ENCODE assay signal across 21 cellular contexts in the genomic region with DNA sequence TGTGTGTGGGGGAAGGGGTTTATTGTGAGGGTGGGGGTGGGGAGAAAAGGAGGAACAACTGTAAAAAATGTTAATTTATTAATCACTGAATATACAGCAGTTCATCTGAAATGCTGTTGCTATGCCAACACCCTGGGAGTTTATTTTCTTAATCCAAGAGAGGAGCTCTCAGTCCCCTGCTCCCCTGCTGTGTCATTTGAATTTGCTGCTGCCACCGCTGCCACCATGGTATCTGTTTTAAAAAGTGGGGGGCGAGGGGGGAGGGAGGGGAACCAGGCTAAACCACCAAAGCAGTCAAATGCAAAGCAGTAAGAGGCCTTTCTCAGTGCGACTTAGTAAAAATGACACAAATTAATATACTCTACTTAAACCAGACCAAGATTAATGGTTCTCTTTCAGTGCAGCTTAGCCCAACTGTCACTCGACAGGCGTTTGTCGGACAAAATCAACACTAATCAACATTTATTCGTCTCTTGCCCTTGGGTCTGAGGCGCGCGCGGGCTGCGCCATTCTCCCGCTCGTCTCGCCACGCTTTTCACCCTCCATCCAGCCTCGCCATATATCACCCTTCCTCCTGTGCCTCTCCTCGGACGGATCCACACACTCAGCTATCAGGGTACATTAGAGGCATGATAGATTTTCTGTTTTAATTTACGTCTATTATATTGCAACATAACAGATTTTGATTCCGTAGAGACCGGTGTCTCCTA.
DNase-seq lines count a peak whose midpoint lies in the region; ATAC-seq, FAIRE-seq and TF ChIP-seq lines count a peak whose summit lies in the region.
"Had no signal": no experiment of that assay in that cellular context is flagged by ENCODE, and none has a peak within 500 bp of the region (broad histone marks: within the 10 kb centered on the region; RNA-seq: fewer than 3 reads in every experiment).

No MANE protein-coding gene starts in this region.

- H3K27me3 ChIP-seq in astrocyte (ENCODE audit: insufficient read depth, low read length), result no peaks in the 10 kb centered on the region
- no peaks in the 10 kb centered on the region for H3K27me3 ChIP-seq in small intestine (ENCODE audit: control insufficient read depth in 2 of 2, insufficient read depth in 2 of 2, low read length in 2 of 2)
- H3K27me3 ChIP-seq: testis had no signal

- peaks cover 5% of the 10 kb centered on the region for H3K79me2 ChIP-seq in astrocyte (ENCODE audit: insufficient read depth, low read length)

- no peak for ATAC-seq in GM21528 (IDR thresholded peaks at IDR 0.05; ENCODE audit: low FRiP score, unreplicated experiment)
- ATAC-seq: natural killer cell, right cardiac atrium had no signal

- no peak for TF ChIP-seq CTCF in astrocyte (IDR thresholded peaks at IDR 0.05; ENCODE audit: insufficient read depth, low read depth, low read length)

- H3K4me3 ChIP-seq in astrocyte (ENCODE audit: insufficient read depth, low read depth, low read length) (no peak overlapping the region), small intestine (ENCODE audit: low read depth in 1 of 2, low read length in 2 of 2) (no peak overlapping the region)
- H3K4me3 ChIP-seq: testis had no signal

- H3K9me3 ChIP-seq in astrocyte (ENCODE audit: insufficient read depth, low read depth, low read length) (no peaks in the 10 kb centered on the region), small intestine (ENCODE audit: control insufficient read depth, low read depth) (no peaks in the 10 kb centered on the region)
- H3K9me3 ChIP-seq: testis had no signal

- peak overlapping the region; percentile 32 for H3K4me2 ChIP-seq in astrocyte (ENCODE audit: low read length)

- peaks cover 26% of the 10 kb centered on the region for H3K4me1 Mint-ChIP-seq in astrocyte (ENCODE audit: low read depth, unreplicated experiment)
- H3K4me1 Mint-ChIP-seq in activated naive CD4-positive, alpha-beta T cell treated with anti-CD3 and anti-CD28 coated beads, Interleukin-2, amount 10 ng/mL, durations not matched to agents 7 days and 5 days, result no peaks in the 10 kb centered on the region
- H3K4me1 Mint-ChIP-seq: natural killer cell had no signal

- no peak overlapping the region for H3K9ac ChIP-seq in astrocyte (ENCODE audit: low read length)

- H3K36me3 ChIP-seq in astrocyte (ENCODE audit: insufficient read depth, low read length) (no peaks in the 10 kb centered on the region), small intestine (ENCODE audit: control insufficient read depth in 2 of 2, insufficient read depth in 2 of 2, low read length in 2 of 2) (no peaks in the 10 kb centered on the region)

- H3K27ac ChIP-seq in astrocyte (ENCODE audit: low read depth, low read length) (no peak overlapping the region), small intestine (ENCODE audit: low read depth in 1 of 2, low read length in 1 of 2) (peak overlapping the region; percentile 48 to 75)
- H3K27ac ChIP-seq: testis had no signal

- no peak overlapping the region for H3K27ac Mint-ChIP-seq in astrocyte (ENCODE audit: unreplicated experiment)
- no peak overlapping the region for H3K27ac Mint-ChIP-seq in activated naive CD4-positive, alpha-beta T cell treated with anti-CD3 and anti-CD28 coated beads, Interleukin-2, amount 10 ng/mL, durations not matched to agents 7 days and 5 days
- H3K27ac Mint-ChIP-seq: CD14-positive monocyte, natural killer cell had no signal

- no peaks in the 10 kb centered on the region for H3K27me3 Mint-ChIP-seq in astrocyte (ENCODE audit: low read depth, unreplicated experiment)
- no peaks in the 10 kb centered on the region for H3K27me3 Mint-ChIP-seq in activated naive CD4-positive, alpha-beta T cell treated with anti-CD3 and anti-CD28 coated beads, Interleukin-2, amount 10 ng/mL, durations not matched to agents 7 days and 5 days

- H3K4me1 ChIP-seq in astrocyte (ENCODE audit: insufficient read depth, low read length) (peaks cover 22% of the 10 kb centered on the region), small intestine (ENCODE audit: control insufficient read depth in 2 of 2, insufficient read depth in 1 of 2, low read depth in 1 of 2, low read length in 1 of 2) (peaks cover 18 to 25% of the 10 kb centered on the region in 2 donors)
- H3K4me1 ChIP-seq: testis had no signal

- 74 to 85% (median 78%) methylated on average over 22 of the region's 22 CpGs for WGBS in small intestine, 3 donors

- DNase-seq in NCI-H1092 treated with DMSO at 0.1 percent for 48 hours (lab: John Stamatoyannopoulos, UW) (peak; percentile 16), NCI-H1092 (lab: John Stamatoyannopoulos, UW) (no peak), astrocyte (ENCODE audit: low read depth) (no peak), iPS-NIHi11 (ENCODE audit: low spot score) (peak; percentile 21), small intestine (no peak), RCC 7860 (ENCODE audit: low spot score) (no peak)
- no peak for DNase-seq in activated naive CD4-positive, alpha-beta T cell treated with anti-CD3 and anti-CD28 coated beads, Interleukin-2, amount 10 ng/mL, durations not matched to agents 7 days and 5 days
- DNase-seq: 8988T; activated CD8-positive, alpha-beta memory T cell treated with anti-CD3 and anti-CD28 coated beads, Interleukin-2, amount 50 U/mL, for 4 hours; activated gamma-delta T cell treated with Interleukin-2 at 50 U/mL for 16 hours; DMS79 treated with DMSO at 0.1 percent for 48 hours; effector CD8-positive, alpha-beta T cell; hippocampal formation; natural killer cell; NCI-H2029; SHP77 treated with DMSO at 0.1 percent for 48 hours; stimulated activated CD4-positive, alpha-beta T cell treated with anti-CD3 and anti-CD28 coated beads, Interleukin-2, amount 100 ng/mL, for 24 hours had no signal

- CTCF ChIA-PET in activated naive CD4-positive, alpha-beta T cell treated with anti-CD3 and anti-CD28 coated beads, Interleukin-2, amount 10 ng/mL, durations not matched to agents 7 days and 5 days (lab: Charles Lee), result no interaction called here

- no peaks in the 10 kb centered on the region for H3K9me3 Mint-ChIP-seq in astrocyte (ENCODE audit: unreplicated experiment)
- H3K9me3 Mint-ChIP-seq in activated naive CD4-positive, alpha-beta T cell treated with anti-CD3 and anti-CD28 coated beads, Interleukin-2, amount 10 ng/mL, durations not matched to agents 7 days and 5 days, result no peaks in the 10 kb centered on the region
- H3K9me3 Mint-ChIP-seq: natural killer cell had no signal

- no peak overlapping the region for H3K4me3 Mint-ChIP-seq in astrocyte (ENCODE audit: unreplicated experiment)
- H3K4me3 Mint-ChIP-seq in activated naive CD4-positive, alpha-beta T cell treated with anti-CD3 and anti-CD28 coated beads, Interleukin-2, amount 10 ng/mL, durations not matched to agents 7 days and 5 days, result no peak overlapping the region
- H3K4me3 Mint-ChIP-seq: CD14-positive monocyte, natural killer cell had no signal

- no peak for FAIRE-seq in astrocyte (lab: Jason Lieb, UNC)
- no peak for FAIRE-seq in small intestine (lab: Jason Lieb, UNC)
- no peak for FAIRE-seq in RCC 7860 (lab: Jason Lieb, UNC)

- H2AFZ ChIP-seq in astrocyte (ENCODE audit: low read depth, low read length), result no peak overlapping the region

- peaks cover 2% of the 10 kb centered on the region for H3K36me3 Mint-ChIP-seq in astrocyte (ENCODE audit: low read depth, unreplicated experiment)
- H3K36me3 Mint-ChIP-seq in activated naive CD4-positive, alpha-beta T cell treated with anti-CD3 and anti-CD28 coated beads, Interleukin-2, amount 10 ng/mL, durations not matched to agents 7 days and 5 days, result no peaks in the 10 kb centered on the region
- H3K36me3 Mint-ChIP-seq: CD14-positive monocyte, natural killer cell had no signal

- H4K20me1 ChIP-seq in astrocyte (ENCODE audit: insufficient read depth, low read length), result peaks cover 6% of the 10 kb centered on the region

Comparison
In these comparisons a context has a peak if more than half of its experiments do, and no peak if none do; other contexts are left out.
1. DNase-seq: peak in NCI-H1092 treated with DMSO at 0.1 percent for 48 hours (single experiment) and iPS-NIHi11 (single experiment); none in NCI-H1092 (single experiment), astrocyte (single experiment), small intestine (single experiment), RCC 7860 (single experiment) and activated naive CD4-positive, alpha-beta T cell treated with anti-CD3 and anti-CD28 coated beads, Interleukin-2, amount 10 ng/mL, durations not matched to agents 7 days and 5 days (single experiment).